Comparison of ENCODE assay signal across 2 cellular contexts in the genomic region with DNA sequence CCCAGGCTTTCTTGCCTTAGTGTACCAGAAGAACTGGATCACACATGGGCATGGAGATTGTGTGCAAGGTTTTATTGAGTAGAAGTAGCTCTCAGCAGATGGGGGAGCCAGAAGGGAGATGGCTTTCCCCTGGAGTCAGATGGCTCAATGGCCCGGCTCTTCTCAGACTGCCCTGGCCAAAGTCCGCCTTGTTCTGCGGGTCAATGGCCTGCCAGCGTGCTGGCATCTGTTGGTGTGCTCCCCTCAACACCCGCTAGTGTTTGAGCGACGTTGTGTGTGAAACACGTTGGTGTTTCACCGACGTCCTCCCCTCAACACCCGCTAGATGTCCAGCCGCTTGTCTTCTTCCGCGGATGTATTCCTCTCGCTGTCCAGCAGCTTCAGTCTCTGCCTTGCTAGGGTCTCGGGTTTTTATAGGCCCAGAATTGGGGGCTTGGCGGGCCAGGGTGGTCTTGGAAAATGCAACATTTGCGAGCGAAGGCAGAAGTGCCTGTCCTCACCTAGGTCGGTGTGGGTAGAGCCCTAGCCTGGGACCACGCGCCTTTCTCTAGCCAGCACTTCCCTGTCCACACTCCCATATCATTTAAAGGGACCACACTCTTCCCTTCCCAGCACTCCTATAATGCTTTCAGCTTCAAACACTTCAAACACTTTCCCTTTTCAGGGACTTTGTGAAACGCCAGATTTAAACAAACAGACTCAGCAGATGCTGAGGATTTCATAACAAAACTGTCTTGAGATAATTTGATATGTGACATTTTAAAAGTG.
A peak's percentile ranks its signal among the peaks of the same experiment; 100 is the strongest.
TF ChIP-seq lines count a peak whose summit lies in the region.

No MANE protein-coding gene starts in this region.

TF ChIP-seq in HepG2, 621 proteins besides CTCF, POLR2A, EP300 and RAD21:
- TF ChIP-seq HNF4A (CRISPR knock-in tag; IDR thresholded peaks at IDR 0.05) (peak; percentile 61), ZNF777 (CRISPR knock-in tag; IDR thresholded peaks at IDR 0.05) (0 out of 2 replicates have a peak, but pooled peaks have one; percentile 14), FOSL1 (CRISPR knock-in tag; IDR thresholded peaks at IDR 0.05; ENCODE audit: borderline replicate concordance) (no peak), RXRA (CRISPR knock-in tag; IDR thresholded peaks at IDR 0.05) (peak; percentile 58; the same call in 1 of the 2 replicates)
- TF ChIP-seq, protein P1, sequence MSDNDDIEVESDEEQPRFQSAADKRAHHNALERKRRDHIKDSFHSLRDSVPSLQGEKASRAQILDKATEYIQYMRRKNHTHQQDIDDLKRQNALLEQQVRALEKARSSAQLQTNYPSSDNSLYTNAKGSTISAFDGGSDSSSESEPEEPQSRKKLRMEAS (IDR thresholded peaks at IDR 0.05), result 0 out of 2 replicates have a peak, but pooled peaks have one; percentile 36

TF ChIP-seq in SK-N-SH treated with all-trans-retinoic acid at 6 μM for 48 hours, 23 proteins besides CTCF, POLR2A, EP300 and RAD21:
- TF ChIP-seq ZNF565 (CRISPR knock-in tag; conservative IDR thresholded peaks at IDR 0.05; ENCODE audit: low read depth), result no peak
- TF ChIP-seq BACH2 (CRISPR knock-in tag; IDR thresholded peaks at IDR 0.05; ENCODE audit: borderline replicate concordance), result no peak
- no peak for TF ChIP-seq GLIS3 (CRISPR knock-in tag; IDR thresholded peaks at IDR 0.05)
- TF ChIP-seq TOX (CRISPR knock-in tag; IDR thresholded peaks at IDR 0.05; ENCODE audit: borderline replicate concordance), result no peak
- no peak for TF ChIP-seq ZNF8 (CRISPR knock-in tag; IDR thresholded peaks at IDR 0.05)
- TF ChIP-seq, protein P2, sequence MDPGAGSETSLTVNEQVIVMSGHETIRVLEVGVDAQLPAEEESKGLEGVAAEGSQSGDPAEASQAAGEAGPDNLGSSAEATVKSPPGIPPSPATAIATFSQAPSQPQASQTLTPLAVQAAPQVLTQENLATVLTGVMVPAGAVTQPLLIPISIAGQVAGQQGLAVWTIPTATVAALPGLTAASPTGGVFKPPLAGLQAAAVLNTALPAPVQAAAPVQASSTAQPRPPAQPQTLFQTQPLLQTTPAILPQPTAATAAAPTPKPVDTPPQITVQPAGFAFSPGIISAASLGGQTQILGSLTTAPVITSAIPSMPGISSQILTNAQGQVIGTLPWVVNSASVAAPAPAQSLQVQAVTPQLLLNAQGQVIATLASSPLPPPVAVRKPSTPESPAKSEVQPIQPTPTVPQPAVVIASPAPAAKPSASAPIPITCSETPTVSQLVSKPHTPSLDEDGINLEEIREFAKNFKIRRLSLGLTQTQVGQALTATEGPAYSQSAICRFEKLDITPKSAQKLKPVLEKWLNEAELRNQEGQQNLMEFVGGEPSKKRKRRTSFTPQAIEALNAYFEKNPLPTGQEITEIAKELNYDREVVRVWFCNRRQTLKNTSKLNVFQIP (CRISPR knock-in tag; IDR thresholded peaks at IDR 0.05; ENCODE audit: borderline replicate concordance, low read depth), result no peak
- no peak for TF ChIP-seq RARB (CRISPR knock-in tag; IDR thresholded peaks at IDR 0.05)
- TF ChIP-seq, protein P3, sequence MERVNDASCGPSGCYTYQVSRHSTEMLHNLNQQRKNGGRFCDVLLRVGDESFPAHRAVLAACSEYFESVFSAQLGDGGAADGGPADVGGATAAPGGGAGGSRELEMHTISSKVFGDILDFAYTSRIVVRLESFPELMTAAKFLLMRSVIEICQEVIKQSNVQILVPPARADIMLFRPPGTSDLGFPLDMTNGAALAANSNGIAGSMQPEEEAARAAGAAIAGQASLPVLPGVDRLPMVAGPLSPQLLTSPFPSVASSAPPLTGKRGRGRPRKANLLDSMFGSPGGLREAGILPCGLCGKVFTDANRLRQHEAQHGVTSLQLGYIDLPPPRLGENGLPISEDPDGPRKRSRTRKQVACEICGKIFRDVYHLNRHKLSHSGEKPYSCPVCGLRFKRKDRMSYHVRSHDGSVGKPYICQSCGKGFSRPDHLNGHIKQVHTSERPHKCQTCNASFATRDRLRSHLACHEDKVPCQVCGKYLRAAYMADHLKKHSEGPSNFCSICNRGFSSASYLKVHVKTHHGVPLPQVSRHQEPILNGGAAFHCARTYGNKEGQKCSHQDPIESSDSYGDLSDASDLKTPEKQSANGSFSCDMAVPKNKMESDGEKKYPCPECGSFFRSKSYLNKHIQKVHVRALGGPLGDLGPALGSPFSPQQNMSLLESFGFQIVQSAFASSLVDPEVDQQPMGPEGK (CRISPR knock-in tag; IDR thresholded peaks at IDR 0.05; ENCODE audit: borderline replicate concordance), result no peak
- TF ChIP-seq ZNF70 (CRISPR knock-in tag; IDR thresholded peaks at IDR 0.05), result no peak
- no peak for TF ChIP-seq ISL1 (CRISPR knock-in tag; IDR thresholded peaks at IDR 0.05)
- TF ChIP-seq CSDC2 (CRISPR knock-in tag; IDR thresholded peaks at IDR 0.05), result no peak
- TF ChIP-seq, protein P4, sequence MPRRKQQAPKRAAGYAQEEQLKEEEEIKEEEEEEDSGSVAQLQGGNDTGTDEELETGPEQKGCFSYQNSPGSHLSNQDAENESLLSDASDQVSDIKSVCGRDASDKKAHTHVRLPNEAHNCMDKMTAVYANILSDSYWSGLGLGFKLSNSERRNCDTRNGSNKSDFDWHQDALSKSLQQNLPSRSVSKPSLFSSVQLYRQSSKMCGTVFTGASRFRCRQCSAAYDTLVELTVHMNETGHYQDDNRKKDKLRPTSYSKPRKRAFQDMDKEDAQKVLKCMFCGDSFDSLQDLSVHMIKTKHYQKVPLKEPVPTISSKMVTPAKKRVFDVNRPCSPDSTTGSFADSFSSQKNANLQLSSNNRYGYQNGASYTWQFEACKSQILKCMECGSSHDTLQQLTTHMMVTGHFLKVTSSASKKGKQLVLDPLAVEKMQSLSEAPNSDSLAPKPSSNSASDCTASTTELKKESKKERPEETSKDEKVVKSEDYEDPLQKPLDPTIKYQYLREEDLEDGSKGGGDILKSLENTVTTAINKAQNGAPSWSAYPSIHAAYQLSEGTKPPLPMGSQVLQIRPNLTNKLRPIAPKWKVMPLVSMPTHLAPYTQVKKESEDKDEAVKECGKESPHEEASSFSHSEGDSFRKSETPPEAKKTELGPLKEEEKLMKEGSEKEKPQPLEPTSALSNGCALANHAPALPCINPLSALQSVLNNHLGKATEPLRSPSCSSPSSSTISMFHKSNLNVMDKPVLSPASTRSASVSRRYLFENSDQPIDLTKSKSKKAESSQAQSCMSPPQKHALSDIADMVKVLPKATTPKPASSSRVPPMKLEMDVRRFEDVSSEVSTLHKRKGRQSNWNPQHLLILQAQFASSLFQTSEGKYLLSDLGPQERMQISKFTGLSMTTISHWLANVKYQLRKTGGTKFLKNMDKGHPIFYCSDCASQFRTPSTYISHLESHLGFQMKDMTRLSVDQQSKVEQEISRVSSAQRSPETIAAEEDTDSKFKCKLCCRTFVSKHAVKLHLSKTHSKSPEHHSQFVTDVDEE (CRISPR knock-in tag; IDR thresholded peaks at IDR 0.05), result no peak
- TF ChIP-seq, protein P5, sequence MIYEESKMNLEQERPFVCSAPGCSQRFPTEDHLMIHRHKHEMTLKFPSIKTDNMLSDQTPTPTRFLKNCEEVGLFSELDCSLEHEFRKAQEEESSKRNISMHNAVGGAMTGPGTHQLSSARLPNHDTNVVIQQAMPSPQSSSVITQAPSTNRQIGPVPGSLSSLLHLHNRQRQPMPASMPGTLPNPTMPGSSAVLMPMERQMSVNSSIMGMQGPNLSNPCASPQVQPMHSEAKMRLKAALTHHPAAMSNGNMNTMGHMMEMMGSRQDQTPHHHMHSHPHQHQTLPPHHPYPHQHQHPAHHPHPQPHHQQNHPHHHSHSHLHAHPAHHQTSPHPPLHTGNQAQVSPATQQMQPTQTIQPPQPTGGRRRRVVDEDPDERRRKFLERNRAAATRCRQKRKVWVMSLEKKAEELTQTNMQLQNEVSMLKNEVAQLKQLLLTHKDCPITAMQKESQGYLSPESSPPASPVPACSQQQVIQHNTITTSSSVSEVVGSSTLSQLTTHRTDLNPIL (CRISPR knock-in tag; IDR thresholded peaks at IDR 0.05; ENCODE audit: low read depth), result no peak
- no peak for TF ChIP-seq ESRRG (CRISPR knock-in tag; IDR thresholded peaks at IDR 0.05)
- TF ChIP-seq TCF4 (CRISPR knock-in tag; IDR thresholded peaks at IDR 0.05; ENCODE audit: borderline replicate concordance), result no peak
- no peak for TF ChIP-seq ZFP3 (CRISPR knock-in tag; IDR thresholded peaks at IDR 0.05)
- no peak for TF ChIP-seq OSR1 (CRISPR knock-in tag; IDR thresholded peaks at IDR 0.05)
- TF ChIP-seq SNAI2 (CRISPR knock-in tag; IDR thresholded peaks at IDR 0.05), result no peak
